In the genomic region with DNA sequence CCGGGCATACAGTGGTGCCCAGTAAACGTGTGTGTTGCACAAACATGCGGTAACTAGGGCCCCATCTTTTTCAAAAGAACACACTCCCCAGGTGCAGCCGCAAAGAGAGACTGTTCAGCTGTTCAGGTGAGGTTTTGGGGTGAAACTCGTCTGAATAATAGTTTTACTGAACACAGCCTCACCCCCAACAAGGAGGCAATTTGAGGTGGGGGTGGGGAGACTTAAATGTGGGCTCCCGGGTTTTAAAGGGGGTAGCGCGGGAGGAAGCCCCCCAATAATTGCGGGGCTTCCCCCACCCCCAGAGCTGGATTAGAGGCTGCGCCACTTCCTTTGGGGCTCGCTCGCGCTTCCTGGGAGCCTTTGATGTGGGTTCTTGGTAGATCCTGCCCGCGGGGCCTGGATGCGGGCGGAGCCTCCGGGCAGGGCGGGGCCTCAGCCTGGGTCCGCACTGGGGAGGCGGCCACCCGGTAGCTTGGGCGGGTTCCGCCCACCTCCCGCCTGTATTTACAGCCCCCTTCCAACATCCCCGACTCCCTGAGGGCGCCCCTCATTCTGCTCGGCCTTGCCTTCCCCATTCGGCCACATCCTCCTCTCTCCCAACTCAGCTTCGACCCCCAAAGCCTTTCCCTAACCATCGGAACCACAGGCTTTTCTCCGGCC, we compare ENCODE assay signal across 1 cellular context.
TF ChIP-seq lines count a peak whose summit lies in the region.

No MANE protein-coding gene starts in this region.

TF ChIP-seq in K562, 482 proteins besides CTCF, POLR2A, EP300 and RAD21 (continued from another document):
- TF ChIP-seq, protein P1, sequence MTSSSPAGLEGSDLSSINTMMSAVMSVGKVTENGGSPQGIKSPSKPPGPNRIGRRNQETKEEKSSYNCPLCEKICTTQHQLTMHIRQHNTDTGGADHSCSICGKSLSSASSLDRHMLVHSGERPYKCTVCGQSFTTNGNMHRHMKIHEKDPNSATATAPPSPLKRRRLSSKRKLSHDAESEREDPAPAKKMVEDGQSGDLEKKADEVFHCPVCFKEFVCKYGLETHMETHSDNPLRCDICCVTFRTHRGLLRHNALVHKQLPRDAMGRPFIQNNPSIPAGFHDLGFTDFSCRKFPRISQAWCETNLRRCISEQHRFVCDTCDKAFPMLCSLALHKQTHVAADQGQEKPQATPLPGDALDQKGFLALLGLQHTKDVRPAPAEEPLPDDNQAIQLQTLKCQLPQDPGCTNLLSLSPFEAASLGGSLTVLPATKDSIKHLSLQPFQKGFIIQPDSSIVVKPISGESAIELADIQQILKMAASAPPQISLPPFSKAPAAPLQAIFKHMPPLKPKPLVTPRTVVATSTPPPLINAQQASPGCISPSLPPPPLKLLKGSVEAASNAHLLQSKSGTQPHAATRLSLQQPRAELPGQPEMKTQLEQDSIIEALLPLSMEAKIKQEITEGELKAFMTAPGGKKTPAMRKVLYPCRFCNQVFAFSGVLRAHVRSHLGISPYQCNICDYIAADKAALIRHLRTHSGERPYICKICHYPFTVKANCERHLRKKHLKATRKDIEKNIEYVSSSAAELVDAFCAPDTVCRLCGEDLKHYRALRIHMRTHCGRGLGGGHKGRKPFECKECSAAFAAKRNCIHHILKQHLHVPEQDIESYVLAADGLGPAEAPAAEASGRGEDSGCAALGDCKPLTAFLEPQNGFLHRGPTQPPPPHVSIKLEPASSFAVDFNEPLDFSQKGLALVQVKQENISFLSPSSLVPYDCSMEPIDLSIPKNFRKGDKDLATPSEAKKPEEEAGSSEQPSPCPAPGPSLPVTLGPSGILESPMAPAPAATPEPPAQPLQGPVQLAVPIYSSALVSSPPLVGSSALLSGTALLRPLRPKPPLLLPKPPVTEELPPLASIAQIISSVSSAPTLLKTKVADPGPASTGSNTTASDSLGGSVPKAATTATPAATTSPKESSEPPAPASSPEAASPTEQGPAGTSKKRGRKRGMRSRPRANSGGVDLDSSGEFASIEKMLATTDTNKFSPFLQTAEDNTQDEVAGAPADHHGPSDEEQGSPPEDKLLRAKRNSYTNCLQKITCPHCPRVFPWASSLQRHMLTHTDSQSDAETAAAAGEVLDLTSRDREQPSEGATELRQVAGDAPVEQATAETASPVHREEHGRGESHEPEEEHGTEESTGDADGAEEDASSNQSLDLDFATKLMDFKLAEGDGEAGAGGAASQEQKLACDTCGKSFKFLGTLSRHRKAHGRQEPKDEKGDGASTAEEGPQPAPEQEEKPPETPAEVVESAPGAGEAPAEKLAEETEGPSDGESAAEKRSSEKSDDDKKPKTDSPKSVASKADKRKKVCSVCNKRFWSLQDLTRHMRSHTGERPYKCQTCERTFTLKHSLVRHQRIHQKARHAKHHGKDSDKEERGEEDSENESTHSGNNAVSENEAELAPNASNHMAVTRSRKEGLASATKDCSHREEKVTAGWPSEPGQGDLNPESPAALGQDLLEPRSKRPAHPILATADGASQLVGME (CRISPR knock-in tag; IDR thresholded peaks at IDR 0.05), result no peak
- TF ChIP-seq HNRNPUL1 (IDR thresholded peaks at IDR 0.05; ENCODE audit: low read length) (no peak), GABPA (tag; conservative IDR thresholded peaks at IDR 0.05; ENCODE audit: low read depth) (peak; percentile 52), PYGO2 (tag; IDR thresholded peaks at IDR 0.05) (no peak), PML (IDR thresholded peaks at IDR 0.05; ENCODE audit: low read length) (no peak), LEF1 (IDR thresholded peaks at IDR 0.05) (peak; percentile 100), TCFL5 (CRISPR knock-in tag; conservative IDR thresholded peaks at IDR 0.05) (no peak), ZNF197 (CRISPR knock-in tag; IDR thresholded peaks at IDR 0.05; ENCODE audit: low read depth) (no peak), HDAC2 (IDR thresholded peaks at IDR 0.05) (no peak), SMARCB1 (IDR thresholded peaks at IDR 0.05; ENCODE audit: insufficient read length, low read depth) (no peak)
- TF ChIP-seq, protein P2, sequence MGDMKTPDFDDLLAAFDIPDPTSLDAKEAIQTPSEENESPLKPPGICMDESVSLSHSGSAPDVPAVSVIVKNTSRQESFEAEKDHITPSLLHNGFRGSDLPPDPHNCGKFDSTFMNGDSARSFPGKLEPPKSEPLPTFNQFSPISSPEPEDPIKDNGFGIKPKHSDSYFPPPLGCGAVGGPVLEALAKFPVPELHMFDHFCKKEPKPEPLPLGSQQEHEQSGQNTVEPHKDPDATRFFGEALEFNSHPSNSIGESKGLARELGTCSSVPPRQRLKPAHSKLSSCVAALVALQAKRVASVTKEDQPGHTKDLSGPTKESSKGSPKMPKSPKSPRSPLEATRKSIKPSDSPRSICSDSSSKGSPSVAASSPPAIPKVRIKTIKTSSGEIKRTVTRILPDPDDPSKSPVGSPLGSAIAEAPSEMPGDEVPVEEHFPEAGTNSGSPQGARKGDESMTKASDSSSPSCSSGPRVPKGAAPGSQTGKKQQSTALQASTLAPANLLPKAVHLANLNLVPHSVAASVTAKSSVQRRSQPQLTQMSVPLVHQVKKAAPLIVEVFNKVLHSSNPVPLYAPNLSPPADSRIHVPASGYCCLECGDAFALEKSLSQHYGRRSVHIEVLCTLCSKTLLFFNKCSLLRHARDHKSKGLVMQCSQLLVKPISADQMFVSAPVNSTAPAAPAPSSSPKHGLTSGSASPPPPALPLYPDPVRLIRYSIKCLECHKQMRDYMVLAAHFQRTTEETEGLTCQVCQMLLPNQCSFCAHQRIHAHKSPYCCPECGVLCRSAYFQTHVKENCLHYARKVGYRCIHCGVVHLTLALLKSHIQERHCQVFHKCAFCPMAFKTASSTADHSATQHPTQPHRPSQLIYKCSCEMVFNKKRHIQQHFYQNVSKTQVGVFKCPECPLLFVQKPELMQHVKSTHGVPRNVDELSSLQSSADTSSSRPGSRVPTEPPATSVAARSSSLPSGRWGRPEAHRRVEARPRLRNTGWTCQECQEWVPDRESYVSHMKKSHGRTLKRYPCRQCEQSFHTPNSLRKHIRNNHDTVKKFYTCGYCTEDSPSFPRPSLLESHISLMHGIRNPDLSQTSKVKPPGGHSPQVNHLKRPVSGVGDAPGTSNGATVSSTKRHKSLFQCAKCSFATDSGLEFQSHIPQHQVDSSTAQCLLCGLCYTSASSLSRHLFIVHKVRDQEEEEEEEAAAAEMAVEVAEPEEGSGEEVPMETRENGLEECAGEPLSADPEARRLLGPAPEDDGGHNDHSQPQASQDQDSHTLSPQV (IDR thresholded peaks at IDR 0.05), result peak; percentile 25; the same call in 1 of the 2 replicates
- TF ChIP-seq, protein P3, sequence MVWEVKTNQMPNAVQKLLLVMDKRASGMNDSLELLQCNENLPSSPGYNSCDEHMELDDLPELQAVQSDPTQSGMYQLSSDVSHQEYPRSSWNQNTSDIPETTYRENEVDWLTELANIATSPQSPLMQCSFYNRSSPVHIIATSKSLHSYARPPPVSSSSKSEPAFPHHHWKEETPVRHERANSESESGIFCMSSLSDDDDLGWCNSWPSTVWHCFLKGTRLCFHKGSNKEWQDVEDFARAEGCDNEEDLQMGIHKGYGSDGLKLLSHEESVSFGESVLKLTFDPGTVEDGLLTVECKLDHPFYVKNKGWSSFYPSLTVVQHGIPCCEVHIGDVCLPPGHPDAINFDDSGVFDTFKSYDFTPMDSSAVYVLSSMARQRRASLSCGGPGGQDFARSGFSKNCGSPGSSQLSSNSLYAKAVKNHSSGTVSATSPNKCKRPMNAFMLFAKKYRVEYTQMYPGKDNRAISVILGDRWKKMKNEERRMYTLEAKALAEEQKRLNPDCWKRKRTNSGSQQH (CRISPR knock-in tag; IDR thresholded peaks at IDR 0.05), result no peak
- TF ChIP-seq, protein P4, sequence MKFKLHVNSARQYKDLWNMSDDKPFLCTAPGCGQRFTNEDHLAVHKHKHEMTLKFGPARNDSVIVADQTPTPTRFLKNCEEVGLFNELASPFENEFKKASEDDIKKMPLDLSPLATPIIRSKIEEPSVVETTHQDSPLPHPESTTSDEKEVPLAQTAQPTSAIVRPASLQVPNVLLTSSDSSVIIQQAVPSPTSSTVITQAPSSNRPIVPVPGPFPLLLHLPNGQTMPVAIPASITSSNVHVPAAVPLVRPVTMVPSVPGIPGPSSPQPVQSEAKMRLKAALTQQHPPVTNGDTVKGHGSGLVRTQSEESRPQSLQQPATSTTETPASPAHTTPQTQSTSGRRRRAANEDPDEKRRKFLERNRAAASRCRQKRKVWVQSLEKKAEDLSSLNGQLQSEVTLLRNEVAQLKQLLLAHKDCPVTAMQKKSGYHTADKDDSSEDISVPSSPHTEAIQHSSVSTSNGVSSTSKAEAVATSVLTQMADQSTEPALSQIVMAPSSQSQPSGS (CRISPR knock-in tag; IDR thresholded peaks at IDR 0.05), result no peak
- TF ChIP-seq, protein P5, sequence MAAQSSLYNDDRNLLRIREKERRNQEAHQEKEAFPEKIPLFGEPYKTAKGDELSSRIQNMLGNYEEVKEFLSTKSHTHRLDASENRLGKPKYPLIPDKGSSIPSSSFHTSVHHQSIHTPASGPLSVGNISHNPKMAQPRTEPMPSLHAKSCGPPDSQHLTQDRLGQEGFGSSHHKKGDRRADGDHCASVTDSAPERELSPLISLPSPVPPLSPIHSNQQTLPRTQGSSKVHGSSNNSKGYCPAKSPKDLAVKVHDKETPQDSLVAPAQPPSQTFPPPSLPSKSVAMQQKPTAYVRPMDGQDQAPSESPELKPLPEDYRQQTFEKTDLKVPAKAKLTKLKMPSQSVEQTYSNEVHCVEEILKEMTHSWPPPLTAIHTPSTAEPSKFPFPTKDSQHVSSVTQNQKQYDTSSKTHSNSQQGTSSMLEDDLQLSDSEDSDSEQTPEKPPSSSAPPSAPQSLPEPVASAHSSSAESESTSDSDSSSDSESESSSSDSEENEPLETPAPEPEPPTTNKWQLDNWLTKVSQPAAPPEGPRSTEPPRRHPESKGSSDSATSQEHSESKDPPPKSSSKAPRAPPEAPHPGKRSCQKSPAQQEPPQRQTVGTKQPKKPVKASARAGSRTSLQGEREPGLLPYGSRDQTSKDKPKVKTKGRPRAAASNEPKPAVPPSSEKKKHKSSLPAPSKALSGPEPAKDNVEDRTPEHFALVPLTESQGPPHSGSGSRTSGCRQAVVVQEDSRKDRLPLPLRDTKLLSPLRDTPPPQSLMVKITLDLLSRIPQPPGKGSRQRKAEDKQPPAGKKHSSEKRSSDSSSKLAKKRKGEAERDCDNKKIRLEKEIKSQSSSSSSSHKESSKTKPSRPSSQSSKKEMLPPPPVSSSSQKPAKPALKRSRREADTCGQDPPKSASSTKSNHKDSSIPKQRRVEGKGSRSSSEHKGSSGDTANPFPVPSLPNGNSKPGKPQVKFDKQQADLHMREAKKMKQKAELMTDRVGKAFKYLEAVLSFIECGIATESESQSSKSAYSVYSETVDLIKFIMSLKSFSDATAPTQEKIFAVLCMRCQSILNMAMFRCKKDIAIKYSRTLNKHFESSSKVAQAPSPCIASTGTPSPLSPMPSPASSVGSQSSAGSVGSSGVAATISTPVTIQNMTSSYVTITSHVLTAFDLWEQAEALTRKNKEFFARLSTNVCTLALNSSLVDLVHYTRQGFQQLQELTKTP (IDR thresholded peaks at IDR 0.05; ENCODE audit: low read depth in 1 of 2, partially characterized antibody in 2 of 2), result no peak
